ENCODE assay signal across 17 cellular contexts in the genomic region with DNA sequence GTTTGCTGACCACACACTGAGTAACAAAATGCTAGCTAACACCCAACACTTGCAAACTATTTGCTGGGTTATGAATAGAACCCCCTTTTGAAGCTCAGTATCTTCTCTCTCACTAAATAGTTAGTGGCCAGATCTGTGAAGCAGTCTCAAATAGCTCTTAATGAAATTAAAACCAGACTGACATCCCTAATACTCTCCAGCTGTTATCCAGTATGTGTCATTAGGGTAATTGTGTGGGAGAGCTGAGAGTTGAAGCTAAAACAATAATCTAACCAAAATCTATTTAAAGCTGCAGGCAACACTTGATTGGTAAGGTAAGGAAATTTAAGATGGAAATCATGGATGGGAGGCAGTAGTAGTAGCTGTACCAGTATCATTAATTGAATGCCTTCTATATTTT.
"Had no signal": no experiment of that assay in that cellular context is flagged by ENCODE, and none has a peak within 500 bp of the region (broad histone marks: within the 10 kb centered on the region; RNA-seq: fewer than 3 reads in every experiment).

No MANE protein-coding gene starts in this region.

- DNase-seq: colonic mucosa; dermis blood vessel endothelial cell; erythroblast; heart left ventricle; hippocampal formation; left colon; mucosa of descending colon; natural killer cell; posterior cingulate gyrus; sigmoid colon; small intestine; stimulated activated CD4-positive, alpha-beta T cell treated with anti-CD3 and anti-CD28 coated beads, Interleukin-12 subunit alpha, Interleukin-12 subunit beta, amount 100 ng/mL, for 4 hours; stimulated activated naive CD4-positive, alpha-beta T cell; stomach; substantia nigra; transverse colon had no signal

- H3K36me3 ChIP-seq: colonic mucosa, heart left ventricle, sigmoid colon, stomach, thoracic aorta, transverse colon had no signal

- H3K4me1 ChIP-seq: colonic mucosa, heart left ventricle, sigmoid colon, stomach, transverse colon had no signal

- H3K4me3 ChIP-seq: colonic mucosa, heart left ventricle, mucosa of descending colon, sigmoid colon, stomach, thoracic aorta, transverse colon had no signal

- H3K27ac ChIP-seq: colonic mucosa, heart left ventricle, sigmoid colon, stomach, thoracic aorta, transverse colon had no signal

- ATAC-seq: heart left ventricle, left colon, mucosa of descending colon, natural killer cell had no signal

- H3K27me3 ChIP-seq: colonic mucosa, sigmoid colon, transverse colon had no signal

- H3K9me3 ChIP-seq: colonic mucosa, transverse colon had no signal
